Comparison of ENCODE assay signal across 20 cellular contexts in genomic region chr6:51013376-51013775, GRCh38.
DNase-seq lines count a peak whose midpoint lies in the region; ATAC-seq, FAIRE-seq and TF ChIP-seq lines count a peak whose summit lies in the region.
"Had no signal": no experiment of that assay in that cellular context is flagged by ENCODE, and none has a peak within 500 bp of the region (broad histone marks: within the 10 kb centered on the region; RNA-seq: fewer than 3 reads in every experiment).

No MANE protein-coding gene starts in this region.

- no peak for ATAC-seq in HG02840 (IDR thresholded peaks at IDR 0.05; ENCODE audit: low FRiP score, unreplicated experiment)
- ATAC-seq: CD8-positive, alpha-beta T cell; GM12878 had no signal

- TF ChIP-seq POLR2A in vagina (IDR thresholded peaks at IDR 0.05): no peak

- intact Hi-C loops in vagina (cut with DNase I): no loop called here

- no peaks in the 10 kb centered on the region for H3K4me1 ChIP-seq in small intestine (ENCODE audit: control insufficient read depth in 2 of 2, insufficient read depth in 1 of 2, low read depth in 1 of 2, low read length in 1 of 2)
- no peaks in the 10 kb centered on the region for H3K4me1 ChIP-seq in vagina
- H3K4me1 ChIP-seq: BLaER1, Caco-2 had no signal

- no peak overlapping the region for H3K4me3 ChIP-seq in small intestine (ENCODE audit: low read depth in 1 of 2, low read length in 2 of 2)
- H3K4me3 ChIP-seq in vagina: no peak overlapping the region
- H3K4me3 ChIP-seq: BLaER1, GM12878, GM23248 had no signal

- H3K27ac ChIP-seq in small intestine (ENCODE audit: low read depth in 1 of 2, low read length in 1 of 2) (no peak overlapping the region), vagina (no peak overlapping the region)
- H3K27ac ChIP-seq: BLaER1, C4-2B, GM23248 had no signal

- H3K27me3 ChIP-seq in small intestine (ENCODE audit: control insufficient read depth in 2 of 2, insufficient read depth in 2 of 2, low read length in 2 of 2) (no peaks in the 10 kb centered on the region), vagina (no peaks in the 10 kb centered on the region)
- H3K27me3 ChIP-seq: BLaER1 had no signal

- TF ChIP-seq CTCF in vagina (IDR thresholded peaks at IDR 0.05): no peak

- DNase-seq in RCC 7860 (ENCODE audit: low spot score) (no peak), small intestine (no peak), glomerular visceral epithelial cell (ENCODE audit: extremely low spot score) (no peak), vagina (ENCODE audit: extremely low spot score in 2 of 2) (no peak)
- DNase-seq: Caco-2; CD4-positive, CD25-positive, alpha-beta regulatory T cell; CD8-positive, alpha-beta T cell; DMS153; DND-41; GDM1; GM23248; H7; HCEC 1CT had no signal

- FAIRE-seq in RCC 7860 (lab: Jason Lieb, UNC) (peak; percentile 49), colon (lab: Jason Lieb, UNC) (peak; percentile 62), small intestine (lab: Jason Lieb, UNC) (peak; percentile 33)
- FAIRE-seq: GM12878, GM19239, H1 had no signal

- H3K9me3 ChIP-seq in small intestine (ENCODE audit: control insufficient read depth, low read depth) (no peaks in the 10 kb centered on the region), vagina (no peaks in the 10 kb centered on the region)
- H3K9me3 ChIP-seq: BLaER1, Caco-2 had no signal

- H3K36me3 ChIP-seq in small intestine (ENCODE audit: control insufficient read depth in 2 of 2, insufficient read depth in 2 of 2, low read length in 2 of 2) (no peaks in the 10 kb centered on the region), vagina (no peaks in the 10 kb centered on the region)
- H3K36me3 ChIP-seq: BLaER1 had no signal
